8 cellular contexts compared by ENCODE assay signal in genomic region chr17:74981979-74982662, GRCh38. TPM values are rescaled to one million over a fixed set of nuclear protein-coding genes. Genes with fewer than 3 reads are reported as not detected.
DNase-seq lines count a peak whose midpoint lies in the region; ATAC-seq and TF ChIP-seq lines count a peak whose summit lies in the region.

No MANE protein-coding gene starts in this region.

- H2AFZ ChIP-seq in PC-9, result peak overlapping the region; percentile 79

- H3K36me3 ChIP-seq in HUES48 (ENCODE audit: control insufficient read depth, insufficient read depth, low read length), result no peaks in the 10 kb centered on the region
- no peaks in the 10 kb centered on the region for H3K36me3 ChIP-seq in PC-9 (ENCODE audit: low read depth)

- H3K27me3 ChIP-seq in HUES48 (ENCODE audit: control insufficient read depth, insufficient read depth, low read length) (peaks cover 8% of the 10 kb centered on the region; the same call in 1 of the 2 replicates), PC-9 (ENCODE audit: insufficient read depth, low read depth) (no peaks in the 10 kb centered on the region)

- peak overlapping the region; percentile 29 for H3K27ac Mint-ChIP-seq in activated T-helper 2 cell treated with anti-CD3 and anti-CD28 coated beads, Interferon-gamma antibody, Interleukin-2, Interleukin-4, amounts not matched to agents 10 μg/mL and 5 μg/mL and 100 μg/mL, durations not matched to agents 14 hours and 24 hours and 36 hours
- H3K27ac Mint-ChIP-seq in natural killer cell treated with Interleukin-12 subunit alpha and Interleukin-12 subunit beta and Interleukin-15 and Interleukin-18, amount 100 ng/mL, for 72 hours, result peak overlapping the region; percentile 39 to 55

- POLR2A ChIA-PET in PC-9 (lab: Charles Lee; ENCODE audit: unreplicated experiment), result interaction anchor here (0.6 kb wide), 1 partner anchor 16 kb away, joined by 4 read pairs; no protein-coding TSS in a partner anchor

- H3K27ac ChIP-seq in HUES48 (ENCODE audit: low read depth, low read length) (peak overlapping the region; percentile 60), PC-9 (no peak overlapping the region)

- no peaks in the 10 kb centered on the region for H4K20me1 ChIP-seq in PC-9 (ENCODE audit: insufficient read depth)

- H3K4me2 ChIP-seq in PC-9, result peak overlapping the region; percentile 72

- no peaks in the 10 kb centered on the region for H3K9me3 Mint-ChIP-seq in activated T-helper 2 cell treated with anti-CD3 and anti-CD28 coated beads, Interferon-gamma antibody, Interleukin-2, Interleukin-4, amounts not matched to agents 10 μg/mL and 5 μg/mL and 100 μg/mL, durations not matched to agents 14 hours and 24 hours and 36 hours
- H3K9me3 Mint-ChIP-seq in natural killer cell treated with Interleukin-12 subunit alpha and Interleukin-12 subunit beta and Interleukin-15 and Interleukin-18, amount 100 ng/mL, for 72 hours, result no peaks in the 10 kb centered on the region

- peak overlapping the region; percentile 76 for H3K4me3 Mint-ChIP-seq in activated T-helper 2 cell treated with anti-CD3 and anti-CD28 coated beads, Interferon-gamma antibody, Interleukin-2, Interleukin-4, amounts not matched to agents 10 μg/mL and 5 μg/mL and 100 μg/mL, durations not matched to agents 14 hours and 24 hours and 36 hours (ENCODE audit: low read depth)
- H3K4me3 Mint-ChIP-seq in natural killer cell treated with Interleukin-12 subunit alpha and Interleukin-12 subunit beta and Interleukin-15 and Interleukin-18, amount 100 ng/mL, for 72 hours, result peak overlapping the region; percentile 85

- intact Hi-C loops in PC-9 (cut with micrococcal nuclease; ENCODE audit: unreplicated experiment), result loop anchor here (2.0 kb wide), 1 partner anchor 53 kb away; no protein-coding TSS in a partner anchor
- intact Hi-C loops in activated T-helper 2 cell treated with anti-CD3 and anti-CD28 coated beads, Interferon-gamma antibody, Interleukin-2, Interleukin-4, amounts not matched to agents 10 μg/mL and 5 μg/mL and 100 μg/mL, durations not matched to agents 14 hours and 24 hours and 36 hours (cut with micrococcal nuclease), result loop anchor here (2.0 to 10.0 kb wide), 4 partner anchors 31 to 197 kb away; partner anchors contain the start of gene MRPL58

- DNase-seq in EH (ENCODE audit: low read depth), result peak; percentile 70
- peak; percentile 51 to 67 for DNase-seq in PC-9
- peak; percentile 77 for DNase-seq in activated T-helper 2 cell treated with anti-CD3 and anti-CD28 coated beads, Interferon-gamma antibody, Interleukin-2, Interleukin-4, amounts not matched to agents 10 μg/mL and 5 μg/mL and 100 μg/mL, durations not matched to agents 14 hours and 24 hours and 36 hours (ENCODE audit: low spot score)
- peak; percentile 48 for DNase-seq in fibroblast of pulmonary artery (ENCODE audit: low read depth)
- peak; percentile 87 for DNase-seq in natural killer cell treated with Interleukin-12 subunit alpha and Interleukin-12 subunit beta and Interleukin-15 and Interleukin-18, amount 100 ng/mL, for 72 hours (ENCODE audit: low spot score)
- peak; percentile 71 to 84 (median 76) for DNase-seq in stimulated activated naive CD4-positive, alpha-beta T cell (lab: John Stamatoyannopoulos, UW)

- H3K9ac ChIP-seq in HUES48 (ENCODE audit: low read depth, low read length), result peak overlapping the region; percentile 57

- H3K79me2 ChIP-seq in PC-9 (ENCODE audit: low read depth), result no peaks in the 10 kb centered on the region

- H3K9me3 ChIP-seq in HUES48 (ENCODE audit: control insufficient read depth, insufficient read depth, low read length) (no peaks in the 10 kb centered on the region), PC-9 (ENCODE audit: insufficient read depth, low read depth) (no peaks in the 10 kb centered on the region)

- H3K4me1 Mint-ChIP-seq in activated T-helper 2 cell treated with anti-CD3 and anti-CD28 coated beads, Interferon-gamma antibody, Interleukin-2, Interleukin-4, amounts not matched to agents 10 μg/mL and 5 μg/mL and 100 μg/mL, durations not matched to agents 14 hours and 24 hours and 36 hours (ENCODE audit: low read depth), result peaks cover 17% of the 10 kb centered on the region
- H3K4me1 Mint-ChIP-seq in natural killer cell treated with Interleukin-12 subunit alpha and Interleukin-12 subunit beta and Interleukin-15 and Interleukin-18, amount 100 ng/mL, for 72 hours (ENCODE audit: low read depth in 2 of 2), result peaks cover 11 to 12% of the 10 kb centered on the region in 2 donors

- TF ChIP-seq CTCF in PC-9 (conservative IDR thresholded peaks at IDR 0.05) (no peak), fibroblast of pulmonary artery (IDR thresholded peaks at IDR 0.05; ENCODE audit: low read length, missing control alignments) (no peak)

- H3K4me3 ChIP-seq in HUES48 (ENCODE audit: low read depth, low read length), result peak overlapping the region; percentile 87
- H3K4me3 ChIP-seq in PC-9, result peak overlapping the region; percentile 64
- H3K4me3 ChIP-seq in fibroblast of pulmonary artery (replicated peaks; ENCODE audit: low read depth, low read length), result peak overlapping the region; percentile 68

- H3K9me2 ChIP-seq in PC-9 (ENCODE audit: insufficient read depth), result no peaks in the 10 kb centered on the region

- ATAC-seq in natural killer cell treated with Interleukin-12 subunit alpha and Interleukin-12 subunit beta and Interleukin-15 and Interleukin-18, amount 100 ng/mL, for 72 hours, result peak; percentile 97 to 98
- ATAC-seq in HG03520 (IDR thresholded peaks at IDR 0.05; ENCODE audit: unreplicated experiment), result no peak

- peaks cover 9% of the 10 kb centered on the region for H3K4me1 ChIP-seq in HUES48 (ENCODE audit: control insufficient read depth, insufficient read depth, low read length)
- peaks cover 18% of the 10 kb centered on the region for H3K4me1 ChIP-seq in PC-9 (replicated peaks; ENCODE audit: insufficient read depth)

- H3K27me3 Mint-ChIP-seq in activated T-helper 2 cell treated with anti-CD3 and anti-CD28 coated beads, Interferon-gamma antibody, Interleukin-2, Interleukin-4, amounts not matched to agents 10 μg/mL and 5 μg/mL and 100 μg/mL, durations not matched to agents 14 hours and 24 hours and 36 hours (ENCODE audit: low read depth), result peaks cover 37% of the 10 kb centered on the region
- H3K27me3 Mint-ChIP-seq in natural killer cell treated with Interleukin-12 subunit alpha and Interleukin-12 subunit beta and Interleukin-15 and Interleukin-18, amount 100 ng/mL, for 72 hours, result peaks cover 0 to 11% of the 10 kb centered on the region in 2 donors

- CTCF ChIA-PET in PC-9 (lab: Charles Lee), result interaction anchor here (0.6 kb wide), 1 partner anchor 78 kb away, joined by 6 read pairs; no protein-coding TSS in a partner anchor

- H3K36me3 Mint-ChIP-seq in activated T-helper 2 cell treated with anti-CD3 and anti-CD28 coated beads, Interferon-gamma antibody, Interleukin-2, Interleukin-4, amounts not matched to agents 10 μg/mL and 5 μg/mL and 100 μg/mL, durations not matched to agents 14 hours and 24 hours and 36 hours (ENCODE audit: low read depth), result no peaks in the 10 kb centered on the region
- no peaks in the 10 kb centered on the region for H3K36me3 Mint-ChIP-seq in natural killer cell treated with Interleukin-12 subunit alpha and Interleukin-12 subunit beta and Interleukin-15 and Interleukin-18, amount 100 ng/mL, for 72 hours

- TSS peak; percentile 67 for BruUV-seq in PC-9 (replicated peaks; lab: Mats Ljungman, UMichigan)

- H3F3A ChIP-seq in PC-9 (ENCODE audit: insufficient read depth, low read depth), result peaks cover 21% of the 10 kb centered on the region; the same call in 1 of the 2 replicates

RNA-seq across cellular contexts. Expression of gene CDR2L, which starts 5.3 kb away (rescaled TPM):
- total RNA-seq in PC-9 (2021), result 15.1 and 22.8 TPM in 2 replicates
- total RNA-seq in activated T-helper 2 cell treated with anti-CD3 and anti-CD28 coated beads, Interferon-gamma antibody, Interleukin-2, Interleukin-4, amounts not matched to agents 10 μg/mL and 5 μg/mL and 100 μg/mL, durations not matched to agents 14 hours and 24 hours and 36 hours, result 2.3 and 2.4 TPM in 2 replicates
- total RNA-seq in natural killer cell treated with Interleukin-12 subunit alpha and Interleukin-12 subunit beta and Interleukin-15 and Interleukin-18, amount 100 ng/mL, for 72 hours, result under 1 TPM; 0.07 to 0.47 TPM

RNA-seq across cellular contexts. Expression of gene HID1, which starts 9.6 kb away (rescaled TPM):
- 32.1 and 49.7 TPM in 2 replicates for total RNA-seq in PC-9 (2021)
- total RNA-seq in activated T-helper 2 cell treated with anti-CD3 and anti-CD28 coated beads, Interferon-gamma antibody, Interleukin-2, Interleukin-4, amounts not matched to agents 10 μg/mL and 5 μg/mL and 100 μg/mL, durations not matched to agents 14 hours and 24 hours and 36 hours, result 0.07 and 0.37 TPM in 2 replicates
- total RNA-seq in natural killer cell treated with Interleukin-12 subunit alpha and Interleukin-12 subunit beta and Interleukin-15 and Interleukin-18, amount 100 ng/mL, for 72 hours, result under 1 TPM; 0.47 to 0.83 TPM

RNA-seq across cellular contexts. Expression of gene MRPL58, which starts 30.3 kb away (rescaled TPM):
- total RNA-seq in PC-9 (2021), result 42.8 and 48.4 TPM in 2 replicates
- 65.4 and 68.1 TPM in 2 replicates for total RNA-seq in activated T-helper 2 cell treated with anti-CD3 and anti-CD28 coated beads, Interferon-gamma antibody, Interleukin-2, Interleukin-4, amounts not matched to agents 10 μg/mL and 5 μg/mL and 100 μg/mL, durations not matched to agents 14 hours and 24 hours and 36 hours
- 10 to 100 TPM; 46.6 to 61.8 TPM for total RNA-seq in natural killer cell treated with Interleukin-12 subunit alpha and Interleukin-12 subunit beta and Interleukin-15 and Interleukin-18, amount 100 ng/mL, for 72 hours

RNA-seq across cellular contexts. Expression of gene OTOP3, which starts 46.4 kb away (rescaled TPM):
- not detected in 2 replicates for total RNA-seq in PC-9 (2021)
- not detected in 2 replicates for total RNA-seq in activated T-helper 2 cell treated with anti-CD3 and anti-CD28 coated beads, Interferon-gamma antibody, Interleukin-2, Interleukin-4, amounts not matched to agents 10 μg/mL and 5 μg/mL and 100 μg/mL, durations not matched to agents 14 hours and 24 hours and 36 hours
- not detected for total RNA-seq in natural killer cell treated with Interleukin-12 subunit alpha and Interleukin-12 subunit beta and Interleukin-15 and Interleukin-18, amount 100 ng/mL, for 72 hours

RNA-seq across cellular contexts. Expression of gene OTOP2, which starts 58.0 kb away (rescaled TPM):
- total RNA-seq in PC-9 (2021), result not detected in 2 replicates
- not detected in 2 replicates for total RNA-seq in activated T-helper 2 cell treated with anti-CD3 and anti-CD28 coated beads, Interferon-gamma antibody, Interleukin-2, Interleukin-4, amounts not matched to agents 10 μg/mL and 5 μg/mL and 100 μg/mL, durations not matched to agents 14 hours and 24 hours and 36 hours
- total RNA-seq in natural killer cell treated with Interleukin-12 subunit alpha and Interleukin-12 subunit beta and Interleukin-15 and Interleukin-18, amount 100 ng/mL, for 72 hours, result not detected

Comparison
In these comparisons a context has a peak if more than half of its experiments do, and no peak if none do; other contexts are left out.
1. RNA of gene HID1, which starts 9.6 kb away (total RNA-seq): 32.1 to 49.7 TPM in PC-9; 0.47 to 0.83 TPM in natural killer cell treated with Interleukin-12 subunit alpha and Interleukin-12 subunit beta and Interleukin-15 and Interleukin-18, amount 100 ng/mL, for 72 hours and 0.07 to 0.37 TPM in activated T-helper 2 cell treated with anti-CD3 and anti-CD28 coated beads, Interferon-gamma antibody, Interleukin-2, Interleukin-4, amounts not matched to agents 10 μg/mL and 5 μg/mL and 100 μg/mL, durations not matched to agents 14 hours and 24 hours and 36 hours; every median in the first group is over 10 times any median in the second.
2. Peak in every context shown above with its lines, with median percentiles within 50 percentile points of each other: DNase-seq and H3K4me3 ChIP-seq.